Comparison of ENCODE assay signal across 9 cellular contexts in genomic region chr10:119449760-119450461, GRCh38.
DNase-seq lines count a peak whose midpoint lies in the region; ATAC-seq, FAIRE-seq and TF ChIP-seq lines count a peak whose summit lies in the region.
"Had no signal": no experiment of that assay in that cellular context is flagged by ENCODE, and none has a peak within 500 bp of the region (broad histone marks: within the 10 kb centered on the region; RNA-seq: fewer than 3 reads in every experiment).

No MANE protein-coding gene starts in this region.

- H3K79me1 ChIP-seq in IMR-90 (ENCODE audit: low read depth in 1 of 2, low read length in 2 of 2): peaks cover 0 to 10% of the 10 kb centered on the region in 2 experiments; a peak in 1 of 4 replicates
- H3K79me1 ChIP-seq in neuronal stem cell (ENCODE audit: low read depth, low read length): no peaks in the 10 kb centered on the region

- no peak overlapping the region for H3K18ac ChIP-seq in IMR-90 (ENCODE audit: low read depth, low read length)
- no peak overlapping the region for H3K18ac ChIP-seq in neuronal stem cell (ENCODE audit: low read length)

- no peak overlapping the region for H2BK12ac ChIP-seq in neuronal stem cell (ENCODE audit: low read length)

- H3K36me3 ChIP-seq in IMR-90 (ENCODE audit: control insufficient read depth, insufficient read depth, low read length): peaks cover 88% of the 10 kb centered on the region
- H3K36me3 ChIP-seq in bronchial epithelial cell (ENCODE audit: control insufficient read depth, insufficient read depth, low read length): no peaks in the 10 kb centered on the region
- H3K36me3 ChIP-seq in neuronal stem cell (replicated peaks in 1 of 2; ENCODE audit: control insufficient read depth in 2 of 2, insufficient read depth in 2 of 2, low read length in 2 of 2): peaks cover 0 to 5% of the 10 kb centered on the region in 2 donors

- ATAC-seq in IMR-90 (ENCODE audit: low read depth): peak; percentile 27
- ATAC-seq in GM21515 (IDR thresholded peaks at IDR 0.05; ENCODE audit: unreplicated experiment): no peak

- 81% methylated on average over 7 of the region's 16 CpGs; no CpG with 5 or more reads in 1 of the 2 experiments for WGBS in IMR-90 (ENCODE audit: extremely low coverage in 2 of 2, insufficient read length in 1 of 2), 2 experiments
- WGBS in neuronal stem cell (ENCODE audit: extremely low coverage in 2 of 2, insufficient read length in 2 of 2, insufficient replicate concordance in 1 of 2), 2 donors: no CpG with 5 or more reads among the region's 16 CpGs

- in situ Hi-C loops in IMR-90 (cut with MboI; ENCODE audit: low sequenced_read_pairs): loop anchor here (5.0 kb wide), 1 partner anchor 253 kb away; no protein-coding TSS in a partner anchor

- H3K56ac ChIP-seq in IMR-90 (ENCODE audit: extremely low read depth, insufficient read depth, low read length): no peak overlapping the region

- H4K5ac ChIP-seq in IMR-90 (ENCODE audit: low read depth, low read length): no peak overlapping the region

- CTCF ChIA-PET in IMR-90 (lab: Yijun Ruan, JAX): interaction anchor here (0.8 to 2.1 kb wide), 2 partner anchors 244 to 250 kb away, joined by 3 to 8 read pairs; no protein-coding TSS in a partner anchor

- TF ChIP-seq POLR2A in IMR-90 (IDR thresholded peaks at IDR 0.05; ENCODE audit: low read depth, low read length): no peak

- H3K4me2 ChIP-seq in IMR-90 (ENCODE audit: low read depth, low read length): no peak overlapping the region
- H3K4me2 ChIP-seq in neuronal stem cell (ENCODE audit: insufficient read depth, low read length, poor library complexity, severe bottlenecking): no peak overlapping the region

- intact Hi-C loops in IMR-90 (cut with micrococcal nuclease): loop anchor here (5.0 kb wide), 2 partner anchors 92 to 313 kb away; partner anchors contain the start of gene RGS10

- peaks cover 5% of the 10 kb centered on the region; the same call in 1 of the 2 replicates for H3K9me1 ChIP-seq in IMR-90 (ENCODE audit: insufficient read depth, low read length)

- H3K4ac ChIP-seq in IMR-90 (ENCODE audit: low read depth, low read length) (no peak overlapping the region), neuronal stem cell (ENCODE audit: low read length) (no peak overlapping the region)

- no peaks in the 10 kb centered on the region for H3K27me3 ChIP-seq in IMR-90 (ENCODE audit: control insufficient read depth, insufficient read depth, low read length)
- H3K27me3 ChIP-seq in bronchial epithelial cell (ENCODE audit: control insufficient read depth, insufficient read depth, low read length): no peaks in the 10 kb centered on the region
- H3K27me3 ChIP-seq in neuronal stem cell (ENCODE audit: control insufficient read depth in 3 of 3, insufficient read depth in 3 of 3, low read depth in 1 of 3, low read length in 3 of 3): no peaks in the 10 kb centered on the region

- no peak overlapping the region for H2AK9ac ChIP-seq in IMR-90 (replicated peaks; ENCODE audit: low read depth, low read length, poor library complexity)

- H2AFZ ChIP-seq in IMR-90 (replicated peaks; ENCODE audit: low read length, poor library complexity) (no peak overlapping the region), neuronal stem cell (ENCODE audit: low read length) (no peak overlapping the region)

- H3K4me1 ChIP-seq in IMR-90 (ENCODE audit: control insufficient read depth, insufficient read depth, low read length) (peaks cover 6% of the 10 kb centered on the region; the same call in 1 of the 2 replicates), neuronal stem cell (ENCODE audit: control insufficient read depth in 2 of 2, insufficient read depth in 1 of 2, low read depth in 1 of 2, low read length in 2 of 2) (peaks cover 0 to 12% of the 10 kb centered on the region in 2 donors)

- H4K8ac ChIP-seq in IMR-90 (ENCODE audit: low read depth in 2 of 2, low read length in 2 of 2) (no peak overlapping the region), neuronal stem cell (ENCODE audit: low read depth, low read length) (no peak overlapping the region)

- H3K23ac ChIP-seq in IMR-90 (ENCODE audit: low read depth, low read length): no peak overlapping the region
- H3K23ac ChIP-seq in neuronal stem cell (ENCODE audit: low read depth, low read length, poor library complexity): no peak overlapping the region

- H3K27ac ChIP-seq in IMR-90 (ENCODE audit: insufficient read depth, low read length): no peak overlapping the region
- H3K27ac ChIP-seq in neuronal stem cell (replicated peaks; ENCODE audit: low read length): no peak overlapping the region

- H2BK5ac ChIP-seq in IMR-90 (ENCODE audit: low read depth, low read length, poor library complexity, severe bottlenecking) (no peak overlapping the region), neuronal stem cell (ENCODE audit: low read length) (no peak overlapping the region)

- TF ChIP-seq CTCF in AG10803 (conservative IDR thresholded peaks at IDR 0.05; ENCODE audit: low read length) (no peak), IMR-90 (conservative IDR thresholded peaks at IDR 0.05; ENCODE audit: low read depth, low read length) (no peak), bronchial epithelial cell (IDR thresholded peaks at IDR 0.05; ENCODE audit: insufficient read depth, low read length, severe bottlenecking) (no peak)

- H4K20me1 ChIP-seq in IMR-90 (ENCODE audit: insufficient read depth, low read length): peaks cover 6% of the 10 kb centered on the region

- H3K9ac ChIP-seq in IMR-90 (ENCODE audit: low read depth, low read length) (no peak overlapping the region), neuronal stem cell (ENCODE audit: low read depth, low read length, poor library complexity) (no peak overlapping the region)

- FAIRE-seq in bronchial epithelial cell (lab: Jason Lieb, UNC): peak; percentile 89
- FAIRE-seq: frontal cortex had no signal

- DNase-seq in AG10803 (ENCODE audit: low read depth) (peak; percentile 98), IMR-90 (peak; percentile 59), bronchial epithelial cell (ENCODE audit: low read depth) (no peak), myocyte (ENCODE audit: low read depth) (peak; percentile 95), neuronal stem cell (ENCODE audit: low spot score) (no peak), NCI-H2029 treated with DMSO at 0.1 percent for 48 hours (lab: John Stamatoyannopoulos, UW) (no peak)
- DNase-seq in activated naive CD4-positive, alpha-beta T cell treated with Interleukin-2 at 50 U/mL for 16 hours: no peak

- H2BK20ac ChIP-seq in IMR-90 (ENCODE audit: low read depth, low read length): no peak overlapping the region

- peak overlapping the region; percentile 7; the same call in 1 of the 2 replicates for H3K4me3 ChIP-seq in AG10803 (ENCODE audit: low read length)
- H3K4me3 ChIP-seq in IMR-90 (ENCODE audit: insufficient read depth, low read depth, low read length): no peak overlapping the region
- no peak overlapping the region for H3K4me3 ChIP-seq in bronchial epithelial cell (ENCODE audit: low read depth, low read length)
- H3K4me3 ChIP-seq in neuronal stem cell (ENCODE audit: low read length in 2 of 2): no peak overlapping the region

- H3K9me3 ChIP-seq in IMR-90 (ENCODE audit: control insufficient read depth, insufficient read depth, low read length) (no peaks in the 10 kb centered on the region), neuronal stem cell (replicated peaks in 1 of 2; ENCODE audit: control insufficient read depth in 2 of 2, insufficient read depth in 1 of 2, low read depth in 1 of 2, low read length in 2 of 2) (no peaks in the 10 kb centered on the region)

- no peak overlapping the region for H4K91ac ChIP-seq in IMR-90 (ENCODE audit: insufficient read depth, low read depth, low read length)
- H4K91ac ChIP-seq in neuronal stem cell (ENCODE audit: low read depth, low read length, poor library complexity): no peak overlapping the region

- POLR2A ChIA-PET in IMR-90 (lab: Charles Lee; ENCODE audit: unreplicated experiment): no interaction called here

- dilution Hi-C loops in IMR-90 (cut with HindIII; ENCODE audit: low sequenced_read_pairs, unreplicated experiment): no loop called here

- no TSS peak for BruUV-seq in IMR-90 (replicated peaks; lab: Mats Ljungman, UMichigan)

- H2AK5ac ChIP-seq in IMR-90 (ENCODE audit: low read depth, low read length): peak overlapping the region; percentile 1; the same call in 1 of the 2 replicates
- H2AK5ac ChIP-seq in neuronal stem cell (ENCODE audit: low read depth, low read length): no peak overlapping the region

- H2BK120ac ChIP-seq in IMR-90 (ENCODE audit: low read depth, low read length) (no peak overlapping the region), neuronal stem cell (ENCODE audit: low read depth, low read length) (no peak overlapping the region)

- no peak for TF ChIP-seq RAD21 in IMR-90 (IDR thresholded peaks at IDR 0.05; ENCODE audit: low read length)

- H2BK15ac ChIP-seq in IMR-90 (ENCODE audit: low read depth, low read length): no peak overlapping the region
- H2BK15ac ChIP-seq in neuronal stem cell (ENCODE audit: low read length): no peak overlapping the region

- H3K14ac ChIP-seq in IMR-90 (replicated peaks; ENCODE audit: low read depth, low read length) (no peak overlapping the region), neuronal stem cell (ENCODE audit: low read length) (no peak overlapping the region)

TF ChIP-seq in IMR-90, 13 proteins besides CTCF, POLR2A, EP300 and RAD21 (continues in another document):
- TF ChIP-seq ELK1 (IDR thresholded peaks at IDR 0.05; ENCODE audit: borderline replicate concordance, low read depth, low read length) (no peak), MAFK (IDR thresholded peaks at IDR 0.05; ENCODE audit: low read depth, low read length) (no peak), FOS (IDR thresholded peaks at IDR 0.05; ENCODE audit: low read depth, low read length) (no peak), CEBPB (IDR thresholded peaks at IDR 0.05; ENCODE audit: low read depth, low read length) (no peak), BHLHE40 (IDR thresholded peaks at IDR 0.05; ENCODE audit: low read depth, low read length) (no peak; the same call in 1 of the 2 replicates), USF2 (IDR thresholded peaks at IDR 0.05; ENCODE audit: low read depth, low read length) (no peak), MXI1 (IDR thresholded peaks at IDR 0.05; ENCODE audit: borderline replicate concordance, low read depth, low read length) (no peak)

Comparison
In these comparisons a context has a peak if more than half of its experiments do, and no peak if none do; other contexts are left out.
1. DNase-seq: peak in AG10803 (single experiment), IMR-90 (single experiment) and myocyte (single experiment); none in bronchial epithelial cell (single experiment), neuronal stem cell (single experiment), activated naive CD4-positive, alpha-beta T cell treated with Interleukin-2 at 50 U/mL for 16 hours (single experiment) and NCI-H2029 treated with DMSO at 0.1 percent for 48 hours (single experiment).